1 cellular context compared by ENCODE assay signal in genomic region chr6:11575408-11576033, GRCh38.
TF ChIP-seq lines count a peak whose summit lies in the region.

No MANE protein-coding gene starts in this region.

TF ChIP-seq in HepG2, 621 proteins besides CTCF, POLR2A, EP300 and RAD21 (continued from another document and continues in another):
- TF ChIP-seq ZNF614 (CRISPR knock-in tag; IDR thresholded peaks at IDR 0.05; ENCODE audit: borderline replicate concordance), result 0 out of 2 replicates have a peak, but pooled peaks have one; percentile 30
- TF ChIP-seq ZNF644 (CRISPR knock-in tag; IDR thresholded peaks at IDR 0.05; ENCODE audit: low read depth), result peak; percentile 60; the same call in 1 of the 2 replicates
- no peak for TF ChIP-seq CHD2 (IDR thresholded peaks at IDR 0.05; ENCODE audit: low read depth, low read length)
- TF ChIP-seq SMC3 (IDR thresholded peaks at IDR 0.05; ENCODE audit: low read length), result peak; percentile 99
- peak; percentile 29; the same call in 1 of the 2 replicates for TF ChIP-seq ZNF205 (CRISPR knock-in tag; IDR thresholded peaks at IDR 0.05)
- no peak for TF ChIP-seq HHEX (CRISPR knock-in tag; IDR thresholded peaks at IDR 0.05)
- TF ChIP-seq PLRG1 (conservative IDR thresholded peaks at IDR 0.05), result no peak
- no peak for TF ChIP-seq ZBTB14 (CRISPR knock-in tag; IDR thresholded peaks at IDR 0.05)
- no peak for TF ChIP-seq ATRX (CRISPR knock-in tag; IDR thresholded peaks at IDR 0.05; ENCODE audit: borderline replicate concordance)
- no peak for TF ChIP-seq ZNF605 (CRISPR knock-in tag; IDR thresholded peaks at IDR 0.05)
- 0 out of 2 replicates have a peak, but pooled peaks have one; percentile 56 for TF ChIP-seq ZNF44 (CRISPR knock-in tag; IDR thresholded peaks at IDR 0.05)
- TF ChIP-seq FOXK1 (CRISPR knock-in tag; IDR thresholded peaks at IDR 0.05; ENCODE audit: borderline replicate concordance, low read depth), result peak; percentile 40; the same call in 1 of the 2 replicates
- no peak for TF ChIP-seq ZNF577 (CRISPR knock-in tag; IDR thresholded peaks at IDR 0.05; ENCODE audit: borderline replicate concordance, low read depth)
- no peak for TF ChIP-seq ZNF503 (CRISPR knock-in tag; IDR thresholded peaks at IDR 0.05)
- TF ChIP-seq BRCA1 (CRISPR knock-in tag; IDR thresholded peaks at IDR 0.05), result no peak
- peak; percentile 46; the same call in 1 of the 2 replicates for TF ChIP-seq ZNF598 (CRISPR knock-in tag; IDR thresholded peaks at IDR 0.05; ENCODE audit: borderline replicate concordance)
- no peak for TF ChIP-seq ZNF264 (CRISPR knock-in tag; IDR thresholded peaks at IDR 0.05)
- no peak for TF ChIP-seq AGO2 (optimal IDR thresholded peaks at IDR 0.05; ENCODE audit: low read depth, low read length)
- TF ChIP-seq ZNF281 (CRISPR knock-in tag; IDR thresholded peaks at IDR 0.05; ENCODE audit: borderline replicate concordance), result peak; percentile 11; the same call in 1 of the 2 replicates
- peak; percentile 87 for TF ChIP-seq GATAD2A (CRISPR knock-in tag; IDR thresholded peaks at IDR 0.05)
- peak; percentile 63; the same call in 1 of the 2 replicates for TF ChIP-seq TSC22D2 (CRISPR knock-in tag; IDR thresholded peaks at IDR 0.05; ENCODE audit: borderline replicate concordance)
- TF ChIP-seq SRSF1 (optimal IDR thresholded peaks at IDR 0.05; ENCODE audit: low read depth, low read length), result no peak
- no peak for TF ChIP-seq ZSCAN12 (CRISPR knock-in tag; IDR thresholded peaks at IDR 0.05)
- TF ChIP-seq THAP7 (CRISPR knock-in tag; IDR thresholded peaks at IDR 0.05), result no peak
- TF ChIP-seq ZNF580 (CRISPR knock-in tag; IDR thresholded peaks at IDR 0.05; ENCODE audit: borderline replicate concordance, low read depth), result peak; percentile 69; the same call in 1 of the 2 replicates
- no peak for TF ChIP-seq ZNF160 (CRISPR knock-in tag; IDR thresholded peaks at IDR 0.05)
- no peak for TF ChIP-seq LCORL (IDR thresholded peaks at IDR 0.05)
- TF ChIP-seq LCORL (CRISPR knock-in tag; IDR thresholded peaks at IDR 0.05), result peak; percentile 57
- no peak for TF ChIP-seq GRHL1 (CRISPR knock-in tag; conservative IDR thresholded peaks at IDR 0.05)
- no peak for TF ChIP-seq BRD4 (CRISPR knock-in tag; IDR thresholded peaks at IDR 0.05)
- TF ChIP-seq ZNF660 (CRISPR knock-in tag; IDR thresholded peaks at IDR 0.05; ENCODE audit: borderline replicate concordance, low read depth), result no peak
- TF ChIP-seq ESRRA (CRISPR knock-in tag; IDR thresholded peaks at IDR 0.05; ENCODE audit: low read depth), result no peak
- no peak for TF ChIP-seq ZC3H4 (CRISPR knock-in tag; IDR thresholded peaks at IDR 0.05; ENCODE audit: borderline replicate concordance)
- no peak for TF ChIP-seq CBX2 (IDR thresholded peaks at IDR 0.05; ENCODE audit: low read depth, low read length)
- no peak for TF ChIP-seq CBX2 (CRISPR knock-in tag; IDR thresholded peaks at IDR 0.05; ENCODE audit: low read depth)
- no peak; the same call in 1 of the 2 replicates for TF ChIP-seq HOXA3 (CRISPR knock-in tag; IDR thresholded peaks at IDR 0.05)
- TF ChIP-seq NCOA1 (CRISPR knock-in tag; IDR thresholded peaks at IDR 0.05), result no peak
- TF ChIP-seq RARG (CRISPR knock-in tag; IDR thresholded peaks at IDR 0.05; ENCODE audit: low read depth), result no peak
- TF ChIP-seq ZNF770 (CRISPR knock-in tag; IDR thresholded peaks at IDR 0.05), result no peak
- no peak for TF ChIP-seq ZNF224 (CRISPR knock-in tag; IDR thresholded peaks at IDR 0.05)
- peak; percentile 72 for TF ChIP-seq MIXL1 (CRISPR knock-in tag; IDR thresholded peaks at IDR 0.05)
- TF ChIP-seq SP140L (CRISPR knock-in tag; IDR thresholded peaks at IDR 0.05; ENCODE audit: borderline replicate concordance), result peak; percentile 91; the same call in 1 of the 2 replicates
- no peak for TF ChIP-seq PRPF4 (IDR thresholded peaks at IDR 0.05; ENCODE audit: low read depth, low read length, poor library complexity, severe bottlenecking)
- no peak for TF ChIP-seq ZNF329 (CRISPR knock-in tag; IDR thresholded peaks at IDR 0.05; ENCODE audit: low read depth)
- TF ChIP-seq TERF1 (CRISPR knock-in tag; IDR thresholded peaks at IDR 0.05), result no peak
- no peak for TF ChIP-seq ZNF839 (CRISPR knock-in tag; IDR thresholded peaks at IDR 0.05; ENCODE audit: borderline replicate concordance)
- TF ChIP-seq RXRA (CRISPR knock-in tag; IDR thresholded peaks at IDR 0.05), result no peak
- TF ChIP-seq MNT (IDR thresholded peaks at IDR 0.05), result no peak
- TF ChIP-seq NONO (IDR thresholded peaks at IDR 0.05), result no peak
- peak; percentile 40; the same call in 1 of the 2 replicates for TF ChIP-seq NONO (CRISPR knock-in tag; conservative IDR thresholded peaks at IDR 0.05)
